ENCODE assay signal across 15 cellular contexts in genomic region chr6:21180155-21180554, GRCh38.
DNase-seq lines count a peak whose midpoint lies in the region; ATAC-seq and TF ChIP-seq lines count a peak whose summit lies in the region.
"Had no signal": no experiment of that assay in that cellular context is flagged by ENCODE, and none has a peak within 500 bp of the region (broad histone marks: within the 10 kb centered on the region; RNA-seq: fewer than 3 reads in every experiment).

No MANE protein-coding gene starts in this region.

- in situ Hi-C loops in G401 (cut with HindIII; ENCODE audit: low sequenced_read_pairs), result no loop called here

- DNase-seq in GM10266 (ENCODE audit: extremely low spot score) (peak; percentile 12), LoVo (ENCODE audit: low spot score) (no peak), G401 (ENCODE audit: low spot score) (no peak), DMS79 treated with DMSO at 0.1 percent for 48 hours (lab: John Stamatoyannopoulos, UW) (no peak)
- DNase-seq: activated CD8-positive, alpha-beta memory T cell treated with anti-CD3 and anti-CD28 coated beads, Interleukin-2, amount 50 U/mL, for 48 hours; aorta; effector CD4-positive, alpha-beta T cell; HCEC 1CT; NCI-H1436 treated with DMSO at 0.1 percent for 48 hours; stimulated activated naive CD4-positive, alpha-beta T cell had no signal

- ATAC-seq in GM18873 (IDR thresholded peaks at IDR 0.05; ENCODE audit: low FRiP score, unreplicated experiment) (peak; percentile 69), GM21786 (IDR thresholded peaks at IDR 0.05; ENCODE audit: unreplicated experiment) (peak; percentile 82), HG03196 (IDR thresholded peaks at IDR 0.05; ENCODE audit: unreplicated experiment) (peak; percentile 57), HG03095 (IDR thresholded peaks at IDR 0.05; ENCODE audit: unreplicated experiment) (no peak)
- ATAC-seq: Right ventricle myocardium inferior had no signal

- no peak for TF ChIP-seq CTCF in GM10266 (IDR thresholded peaks at IDR 0.05; ENCODE audit: control insufficient read depth, insufficient read depth, low read depth, missing control alignments)
